In the genomic region with DNA sequence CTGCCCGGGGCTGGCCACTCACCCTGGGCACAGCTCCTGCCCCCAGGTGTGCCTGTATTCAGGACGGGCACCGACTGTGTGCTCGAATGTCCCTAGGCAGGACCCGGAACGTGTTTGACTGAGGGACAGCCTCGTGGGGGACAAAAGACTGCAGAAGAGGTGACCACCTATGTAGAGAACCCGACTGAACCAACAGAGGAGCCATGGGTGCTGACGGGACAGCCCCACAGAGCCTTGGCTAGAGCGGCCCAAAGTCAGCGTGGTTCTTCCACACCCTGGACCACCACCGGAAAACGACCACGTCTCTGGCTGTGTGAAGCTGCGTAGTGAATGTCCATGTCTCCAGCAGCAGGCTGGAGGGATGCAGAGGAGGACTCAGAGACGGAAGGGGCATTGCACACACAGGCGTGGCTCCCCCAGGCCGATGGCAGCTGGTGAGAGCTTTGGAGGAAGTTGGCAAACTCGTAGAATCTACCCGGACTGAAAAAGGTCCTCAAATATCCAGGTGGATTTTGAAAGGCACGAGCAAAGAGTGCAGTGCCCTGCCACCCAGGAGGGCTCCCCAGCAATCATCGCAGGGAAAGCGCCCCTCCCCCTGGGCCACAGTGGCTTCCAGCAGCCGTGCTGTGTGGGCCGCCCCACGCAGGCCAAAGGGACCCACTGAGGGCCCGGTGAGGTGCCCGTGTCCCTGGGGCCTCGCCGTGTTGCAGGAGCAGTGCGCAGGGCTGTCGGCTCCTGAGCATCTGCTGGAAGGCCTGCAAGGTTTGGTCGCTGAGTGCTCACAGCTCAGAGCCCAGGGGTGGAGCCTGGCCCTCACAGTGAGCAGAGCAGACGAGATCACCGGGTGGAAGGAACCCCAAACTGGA, we compare ENCODE assay signal across 24 cellular contexts. TPM values are rescaled to one million over a fixed set of nuclear protein-coding genes. Genes with fewer than 3 reads are reported as not detected.
DNase-seq lines count a peak whose midpoint lies in the region; ATAC-seq, FAIRE-seq and TF ChIP-seq lines count a peak whose summit lies in the region.
"Had no signal": no experiment of that assay in that cellular context is flagged by ENCODE, and none has a peak within 500 bp of the region (broad histone marks: within the 10 kb centered on the region; RNA-seq: fewer than 3 reads in every experiment).

No MANE protein-coding gene starts in this region.

- DNase-seq in activated CD8-positive, alpha-beta memory T cell treated with anti-CD3 and anti-CD28 coated beads, Interleukin-2, amount 50 U/mL, for 4 hours = peak; percentile 11
- no peak for DNase-seq in activated CD8-positive, alpha-beta memory T cell treated with anti-CD3 and anti-CD28 coated beads, Interleukin-2, amount 10 ng/mL, durations not matched to agents 7 days and 5 days
- DNase-seq in GM13976 (ENCODE audit: low spot score) = peak; percentile 31
- DNase-seq in glutamatergic neuron = peak; percentile 20
- DNase-seq in pancreas = peak in 4 of 6 donors; percentile 0 to 58 (median 30)
- DNase-seq in RCC 7860 (ENCODE audit: low spot score) = no peak
- DNase-seq: activated CD4-positive, alpha-beta T cell treated with anti-CD3 and anti-CD28 coated beads for 48 hours; activated CD8-positive, alpha-beta memory T cell treated with anti-CD3 and anti-CD28 coated beads, Interleukin-2, amount 50 U/mL, for 48 hours; brain microvascular endothelial cell; GF-D8; naive B cell; NCI-H748 treated with DMSO at 0.1 percent for 48 hours; stimulated activated CD4-positive, alpha-beta T cell treated with anti-CD3 and anti-CD28 coated beads, Interleukin-12 subunit alpha, Interleukin-12 subunit beta, amount 100 ng/mL, for 4 hours; stimulated activated naive B cell treated with anti-CD40 and anti-IgM and Interleukin-4, amounts not matched to agents 10 μg/mL and 1 μg/mL and 100 μg/mL, for 72 hours had no signal

- H3K9me3 ChIP-seq in pancreas = no peaks in the 10 kb centered on the region

- TF ChIP-seq CTCF in GM13976 (IDR thresholded peaks at IDR 0.05; ENCODE audit: borderline replicate concordance, control extremely low read depth, extremely low read depth, insufficient read depth, missing control alignments) = no peak
- TF ChIP-seq CTCF in glutamatergic neuron (IDR thresholded peaks at IDR 0.05; ENCODE audit: partially characterized antibody, unreplicated experiment) = no peak
- TF ChIP-seq CTCF in pancreas (IDR thresholded peaks at IDR 0.05) = no peak

- H3K27ac ChIP-seq in pancreas = no peak overlapping the region
- H3K27ac ChIP-seq: brain microvascular endothelial cell, C4-2B, dorsolateral prefrontal cortex, tibial nerve had no signal

- H3K4me1 ChIP-seq in pancreas = no peaks in the 10 kb centered on the region

- CTCF ChIA-PET in activated CD8-positive, alpha-beta memory T cell treated with anti-CD3 and anti-CD28 coated beads, Interleukin-2, amount 10 ng/mL, durations not matched to agents 7 days and 5 days (lab: Charles Lee) = interaction anchor here (1.0 to 3.6 kb wide), 2 partner anchors 19 to 369 kb away, joined by 3 to 24 read pairs; no protein-coding TSS in a partner anchor

- no peak overlapping the region for H3K27ac Mint-ChIP-seq in activated CD8-positive, alpha-beta memory T cell treated with anti-CD3 and anti-CD28 coated beads, Interleukin-2, amount 10 ng/mL, durations not matched to agents 7 days and 5 days
- no peak overlapping the region for H3K27ac Mint-ChIP-seq in glutamatergic neuron (ENCODE audit: unreplicated experiment)
- H3K27ac Mint-ChIP-seq: activated naive CD8-positive, alpha-beta T cell; stimulated activated naive B cell treated with anti-CD40 and anti-IgM and Interleukin-4, amounts not matched to agents 10 μg/mL and 1 μg/mL and 100 μg/mL, for 72 hours had no signal

- H3K27me3 Mint-ChIP-seq in activated CD8-positive, alpha-beta memory T cell treated with anti-CD3 and anti-CD28 coated beads, Interleukin-2, amount 10 ng/mL, durations not matched to agents 7 days and 5 days = no peaks in the 10 kb centered on the region
- peaks cover 7% of the 10 kb centered on the region for H3K27me3 Mint-ChIP-seq in glutamatergic neuron (ENCODE audit: unreplicated experiment)

- in situ Hi-C loops in GM13976 (cut with MboI; ENCODE audit: low sequenced_read_pairs, unreplicated experiment) = no loop called here

- H3K4me3 ChIP-seq in pancreas = no peak overlapping the region
- H3K4me3 ChIP-seq: A549, dorsolateral prefrontal cortex, lung, tibial nerve had no signal

- no peaks in the 10 kb centered on the region for H3K9me3 Mint-ChIP-seq in activated CD8-positive, alpha-beta memory T cell treated with anti-CD3 and anti-CD28 coated beads, Interleukin-2, amount 10 ng/mL, durations not matched to agents 7 days and 5 days (ENCODE audit: low read depth)
- H3K9me3 Mint-ChIP-seq in glutamatergic neuron (ENCODE audit: unreplicated experiment) = peaks cover 7% of the 10 kb centered on the region

- H3K4me3 Mint-ChIP-seq in activated CD8-positive, alpha-beta memory T cell treated with anti-CD3 and anti-CD28 coated beads, Interleukin-2, amount 10 ng/mL, durations not matched to agents 7 days and 5 days = no peak overlapping the region
- H3K4me3 Mint-ChIP-seq in glutamatergic neuron (ENCODE audit: unreplicated experiment) = no peak overlapping the region
- H3K4me3 Mint-ChIP-seq: activated naive CD8-positive, alpha-beta T cell; naive B cell; stimulated activated naive B cell treated with anti-CD40 and anti-IgM and Interleukin-4, amounts not matched to agents 10 μg/mL and 1 μg/mL and 100 μg/mL, for 72 hours had no signal

- no peaks in the 10 kb centered on the region for H3K27me3 ChIP-seq in pancreas
- H3K27me3 ChIP-seq: brain microvascular endothelial cell had no signal

- no peaks in the 10 kb centered on the region for H3K36me3 ChIP-seq in pancreas
- H3K36me3 ChIP-seq: brain microvascular endothelial cell, tibial nerve had no signal

- ATAC-seq in activated CD8-positive, alpha-beta memory T cell treated with anti-CD3 and anti-CD28 coated beads, Interleukin-2, amount 10 ng/mL, durations not matched to agents 7 days and 5 days = no peak
- no peak for ATAC-seq in pancreas
- no peak for ATAC-seq in HG03175 (IDR thresholded peaks at IDR 0.05; ENCODE audit: unreplicated experiment)
- ATAC-seq in GM19467 (IDR thresholded peaks at IDR 0.05; ENCODE audit: unreplicated experiment) = no peak
- ATAC-seq: A549; Panc1; stimulated activated naive B cell treated with anti-CD40 and anti-IgM and Interleukin-4, amounts not matched to agents 10 μg/mL and 1 μg/mL and 100 μg/mL, for 72 hours had no signal

- WGBS in pancreas, 2 donors = 54 to 68% methylated on average over 31 to 35 of the region's 35 CpGs

- intact Hi-C loops in pancreas (cut with DNase I) = no loop called here

- no peak for FAIRE-seq in pancreas (lab: Jason Lieb, UNC)
- FAIRE-seq in RCC 7860 (lab: Jason Lieb, UNC) = no peak
- FAIRE-seq: A549 had no signal

- no peaks in the 10 kb centered on the region for H3K4me1 Mint-ChIP-seq in activated CD8-positive, alpha-beta memory T cell treated with anti-CD3 and anti-CD28 coated beads, Interleukin-2, amount 10 ng/mL, durations not matched to agents 7 days and 5 days
- H3K4me1 Mint-ChIP-seq in glutamatergic neuron (ENCODE audit: low read depth, unreplicated experiment) = no peaks in the 10 kb centered on the region
- H3K4me1 Mint-ChIP-seq: naive B cell; stimulated activated naive B cell treated with anti-CD40 and anti-IgM and Interleukin-4, amounts not matched to agents 10 μg/mL and 1 μg/mL and 100 μg/mL, for 72 hours had no signal

- no peaks in the 10 kb centered on the region for H3K36me3 Mint-ChIP-seq in activated CD8-positive, alpha-beta memory T cell treated with anti-CD3 and anti-CD28 coated beads, Interleukin-2, amount 10 ng/mL, durations not matched to agents 7 days and 5 days
- peaks cover 12% of the 10 kb centered on the region for H3K36me3 Mint-ChIP-seq in glutamatergic neuron (ENCODE audit: unreplicated experiment)
- H3K36me3 Mint-ChIP-seq: stimulated activated naive B cell treated with anti-CD40 and anti-IgM and Interleukin-4, amounts not matched to agents 10 μg/mL and 1 μg/mL and 100 μg/mL, for 72 hours had no signal

RNA-seq across cellular contexts. Expression of a gene that starts 17.5 kb away (rescaled TPM):
- not detected for total RNA-seq in activated CD8-positive, alpha-beta memory T cell treated with anti-CD3 and anti-CD28 coated beads, Interleukin-2, amount 10 ng/mL, durations not matched to agents 7 days and 5 days
- total RNA-seq in glutamatergic neuron (ENCODE audit: unreplicated experiment) = not detected
- 10 to 100 TPM in 5 of 6 donors, 1 to 10 TPM in 1; 7.9 to 65.4 (median 19.8) TPM for total RNA-seq in pancreas
- 10 to 100 TPM in 1 of 2 donors, 1 to 10 TPM in 1; 5.1 to 12.1 TPM for polyA plus RNA-seq in pancreas
- total RNA-seq: pulmonary artery endothelial cell had no signal

RNA-seq across cellular contexts. Expression of a gene that starts 47.6 kb away (rescaled TPM):
- not detected for total RNA-seq in activated CD8-positive, alpha-beta memory T cell treated with anti-CD3 and anti-CD28 coated beads, Interleukin-2, amount 10 ng/mL, durations not matched to agents 7 days and 5 days
- not detected for total RNA-seq in glutamatergic neuron (ENCODE audit: unreplicated experiment)
- 1 to 10 TPM in 1 of 6 donors, under 1 TPM in 1, not detected in 4; 0.04 to 4.2 TPM for total RNA-seq in pancreas
- under 1 TPM in 1 of 2 donors, not detected in 1; 0.02 TPM for polyA plus RNA-seq in pancreas
- total RNA-seq: pulmonary artery endothelial cell, tibial nerve had no signal

Comparison
In these comparisons a context has a peak if more than half of its experiments do, and no peak if none do; other contexts are left out.
1. DNase-seq: peak in activated CD8-positive, alpha-beta memory T cell treated with anti-CD3 and anti-CD28 coated beads, Interleukin-2, amount 50 U/mL, for 4 hours (single experiment), GM13976 (single experiment), glutamatergic neuron (single experiment) and pancreas (4 of 6); none in activated CD8-positive, alpha-beta memory T cell treated with anti-CD3 and anti-CD28 coated beads, Interleukin-2, amount 10 ng/mL, durations not matched to agents 7 days and 5 days (single experiment) and RCC 7860 (single experiment).